In genomic region chr6:158095671-158096070, GRCh38 we compare ENCODE assay signal across 1 cellular context.
TF ChIP-seq lines count a peak whose summit lies in the region.

No MANE protein-coding gene starts in this region.

TF ChIP-seq in HepG2, 621 proteins besides CTCF, POLR2A, EP300 and RAD21 (continued from another document):
- TF ChIP-seq REST (IDR thresholded peaks at IDR 0.05; ENCODE audit: borderline replicate concordance in 1 of 2, low read depth in 1 of 2, low read length in 2 of 2) (no peak), KAT2B (IDR thresholded peaks at IDR 0.05; ENCODE audit: borderline replicate concordance, low read depth, low read length) (no peak), ZNF788 (CRISPR knock-in tag; IDR thresholded peaks at IDR 0.05; ENCODE audit: borderline replicate concordance) (no peak), ZSCAN29 (CRISPR knock-in tag; conservative IDR thresholded peaks at IDR 0.05) (no peak), HBP1 (CRISPR knock-in tag; IDR thresholded peaks at IDR 0.05; ENCODE audit: low read depth) (no peak), AGO2 (optimal IDR thresholded peaks at IDR 0.05; ENCODE audit: low read depth, low read length) (peak; percentile 53), ARID3A (IDR thresholded peaks at IDR 0.05; ENCODE audit: low read depth, low read length) (no peak), SP140L (CRISPR knock-in tag; IDR thresholded peaks at IDR 0.05; ENCODE audit: borderline replicate concordance) (no peak), RBM22 (optimal IDR thresholded peaks at IDR 0.05; ENCODE audit: low read length) (peak; percentile 21), AKNA (CRISPR knock-in tag; IDR thresholded peaks at IDR 0.05; ENCODE audit: borderline replicate concordance) (no peak), THAP7 (CRISPR knock-in tag; IDR thresholded peaks at IDR 0.05) (no peak), ZNF687 (CRISPR knock-in tag; IDR thresholded peaks at IDR 0.05) (peak; percentile 12; the same call in 1 of the 2 replicates), ZNF496 (CRISPR knock-in tag; IDR thresholded peaks at IDR 0.05; ENCODE audit: insufficient replicate concordance) (no peak)
